ENCODE assay signal across 1 cellular context in genomic region chr11:125268611-125269010, GRCh38.
TF ChIP-seq lines count a peak whose summit lies in the region.

No MANE protein-coding gene starts in this region.

TF ChIP-seq in GM23338, 12 proteins besides CTCF, POLR2A, EP300 and RAD21 (continued from another document):
- TF ChIP-seq REST (IDR thresholded peaks at IDR 0.05; ENCODE audit: unreplicated experiment) (no peak), EZH2phosphoT487 (IDR thresholded peaks at IDR 0.05; ENCODE audit: unreplicated experiment) (no peak), JUNB (IDR thresholded peaks at IDR 0.05; ENCODE audit: unreplicated experiment) (no peak), STAT1 (IDR thresholded peaks at IDR 0.05; ENCODE audit: unreplicated experiment) (no peak), ZNF462 (CRISPR knock-in tag; IDR thresholded peaks at IDR 0.05) (no peak)
